13 cellular contexts compared by ENCODE assay signal in genomic region chr14:60658909-60659585, GRCh38. TPM values are rescaled to one million over a fixed set of nuclear protein-coding genes. Genes with fewer than 3 reads are reported as not detected.
DNase-seq lines count a peak whose midpoint lies in the region; ATAC-seq and TF ChIP-seq lines count a peak whose summit lies in the region.
"Had no signal": no experiment of that assay in that cellular context is flagged by ENCODE, and none has a peak within 500 bp of the region (broad histone marks: within the 10 kb centered on the region; RNA-seq: fewer than 3 reads in every experiment).

No MANE protein-coding gene starts in this region.

- H3K27me3 Mint-ChIP-seq in nephron progenitor cell (ENCODE audit: low read depth, poor library complexity): peaks cover 5% of the 10 kb centered on the region

- H3K4me3 Mint-ChIP-seq in nephron progenitor cell: peak overlapping the region; percentile 97

- H4K20me1 ChIP-seq in Loucy (ENCODE audit: insufficient read depth, low read length, poor library complexity, severe bottlenecking): no peaks in the 10 kb centered on the region

- ATAC-seq in GM18873 (IDR thresholded peaks at IDR 0.05; ENCODE audit: low FRiP score, unreplicated experiment): no peak
- ATAC-seq: activated CD8-positive, alpha-beta T cell treated with anti-CD3 and anti-CD28 coated beads for 36 hours; CD8-positive, alpha-beta T cell; stimulated activated effector memory CD8-positive, alpha-beta T cell treated with anti-CD3 and anti-CD28 coated beads, Interleukin-12 subunit alpha, Interleukin-12 subunit beta, amount 100 ng/mL, for 72 hours had no signal

- H3F3A ChIP-seq in Loucy (ENCODE audit: low read depth): no peaks in the 10 kb centered on the region

- H2AFZ ChIP-seq in Loucy (ENCODE audit: low read length): peak overlapping the region; percentile 20; the same call in 1 of the 2 replicates

- H3K27me3 ChIP-seq in Loucy (ENCODE audit: insufficient read depth, low read length, poor library complexity, severe bottlenecking): no peaks in the 10 kb centered on the region

- H3K4me1 Mint-ChIP-seq in nephron progenitor cell: peaks cover 69% of the 10 kb centered on the region

- H3K9me3 Mint-ChIP-seq in nephron progenitor cell: no peaks in the 10 kb centered on the region
- H3K9me3 Mint-ChIP-seq: activated CD8-positive, alpha-beta T cell treated with anti-CD3 and anti-CD28 coated beads for 36 hours; CD8-positive, alpha-beta T cell; H9; stimulated activated effector memory CD8-positive, alpha-beta T cell treated with anti-CD3 and anti-CD28 coated beads, Interleukin-12 subunit alpha, Interleukin-12 subunit beta, amount 100 ng/mL, for 72 hours had no signal

- H3K9ac ChIP-seq in Loucy (ENCODE audit: low read depth, low read length, poor library complexity, severe bottlenecking): no peak overlapping the region

- no peaks in the 10 kb centered on the region for H3K36me3 Mint-ChIP-seq in nephron progenitor cell (ENCODE audit: low read depth)
- H3K36me3 Mint-ChIP-seq: CD8-positive, alpha-beta T cell; stimulated activated effector memory CD8-positive, alpha-beta T cell treated with anti-CD3 and anti-CD28 coated beads, Interleukin-12 subunit alpha, Interleukin-12 subunit beta, amount 100 ng/mL, for 72 hours had no signal

- no peaks in the 10 kb centered on the region for H3K79me2 ChIP-seq in Loucy (ENCODE audit: insufficient read depth, low read length)

- no peaks in the 10 kb centered on the region for H3K36me3 ChIP-seq in Loucy (ENCODE audit: insufficient read depth, low read length)

- no peaks in the 10 kb centered on the region for H3K9me2 ChIP-seq in Loucy (replicated peaks; ENCODE audit: low read depth, low read length)

- H3K27ac Mint-ChIP-seq in nephron progenitor cell: peak overlapping the region; percentile 98
- H3K27ac Mint-ChIP-seq: activated CD8-positive, alpha-beta T cell treated with anti-CD3 and anti-CD28 coated beads for 36 hours; activated naive CD8-positive, alpha-beta T cell treated with anti-CD3 and anti-CD28 coated beads, Interleukin-2, amount 10 ng/mL, durations not matched to agents 7 days and 5 days; CD8-positive, alpha-beta T cell; H9; stimulated activated effector memory CD8-positive, alpha-beta T cell treated with anti-CD3 and anti-CD28 coated beads, Interleukin-12 subunit alpha, Interleukin-12 subunit beta, amount 100 ng/mL, for 72 hours had no signal

- no peak overlapping the region for H3K4me3 ChIP-seq in Loucy (ENCODE audit: low read length, poor library complexity, severe bottlenecking)

- peaks cover 11% of the 10 kb centered on the region for H3K4me1 ChIP-seq in Loucy (ENCODE audit: insufficient read depth, low read length, poor library complexity, severe bottlenecking)

- peak; percentile 84 for DNase-seq in DMS 273 treated with DMSO at 0.1 percent for 48 hours (lab: John Stamatoyannopoulos, UW)
- DNase-seq in SK-N-DZ (ENCODE audit: low spot score): peak; percentile 30
- DNase-seq in nephron progenitor cell: no peak
- no peak for DNase-seq in stimulated activated CD4-positive, alpha-beta T cell treated with anti-CD3 and anti-CD28 coated beads, Interleukin-4, amount 100 ng/mL, for 24 hours
- DNase-seq in cerebellar cortex (ENCODE audit: low spot score): no peak
- no peak for DNase-seq in NCI-H1436 treated with DMSO at 0.1 percent for 48 hours (lab: John Stamatoyannopoulos, UW)
- DNase-seq: activated CD8-positive, alpha-beta T cell treated with anti-CD3 and anti-CD28 coated beads for 36 hours; activated naive CD8-positive, alpha-beta T cell treated with anti-CD3 and anti-CD28 coated beads, Interleukin-2, amount 10 ng/mL, durations not matched to agents 7 days and 5 days; CD8-positive, alpha-beta T cell; H9 had no signal

- no peak for TF ChIP-seq CTCF in Loucy (conservative IDR thresholded peaks at IDR 0.05; ENCODE audit: low read length)
- no peak for TF ChIP-seq CTCF in nephron progenitor cell (IDR thresholded peaks at IDR 0.05)

- no peaks in the 10 kb centered on the region for H3K9me3 ChIP-seq in Loucy (ENCODE audit: insufficient read depth, low read depth, low read length)

- no peak overlapping the region for H3K4me2 ChIP-seq in Loucy (ENCODE audit: low read depth, low read length, poor library complexity, severe bottlenecking)

RNA-seq across cellular contexts. Expression of gene SIX1, which starts 9.8 kb away (rescaled TPM):
- polyA plus RNA-seq in SK-N-DZ (2014; cell fraction: cytosol; rRNA removed): 4.6 and 4.7 TPM in 2 replicates
- 2.0 and 2.8 TPM in 2 replicates for polyA plus RNA-seq in SK-N-DZ (2014; cell fraction: nucleus; rRNA removed)

Comparison
In these comparisons a context has a peak if more than half of its experiments do, and no peak if none do; other contexts are left out.
1. DNase-seq: peak in DMS 273 treated with DMSO at 0.1 percent for 48 hours (single experiment) and SK-N-DZ (single experiment); none in nephron progenitor cell (single experiment), stimulated activated CD4-positive, alpha-beta T cell treated with anti-CD3 and anti-CD28 coated beads, Interleukin-4, amount 100 ng/mL, for 24 hours (single experiment), cerebellar cortex (single experiment) and NCI-H1436 treated with DMSO at 0.1 percent for 48 hours (single experiment).